Comparison of ENCODE assay signal across 10 cellular contexts in genomic region chr2:171347158-171347557, GRCh38.
DNase-seq lines count a peak whose midpoint lies in the region; ATAC-seq, FAIRE-seq and TF ChIP-seq lines count a peak whose summit lies in the region.
"Had no signal": no experiment of that assay in that cellular context is flagged by ENCODE, and none has a peak within 500 bp of the region (broad histone marks: within the 10 kb centered on the region; RNA-seq: fewer than 3 reads in every experiment).

No MANE protein-coding gene starts in this region.

- H3K27me3 Mint-ChIP-seq in activated naive CD4-positive, alpha-beta T cell treated with anti-CD3 and anti-CD28 coated beads for 36 hours (ENCODE audit: low read depth) = no peaks in the 10 kb centered on the region

- peaks cover 10% of the 10 kb centered on the region for H3K9me3 Mint-ChIP-seq in activated naive CD4-positive, alpha-beta T cell treated with anti-CD3 and anti-CD28 coated beads for 36 hours

- no peaks in the 10 kb centered on the region for H3K27me3 ChIP-seq in esophagus muscularis mucosa
- H3K27me3 ChIP-seq in thoracic aorta (replicated peaks; ENCODE audit: insufficient read depth) = no peaks in the 10 kb centered on the region

- H3K4me3 Mint-ChIP-seq in activated naive CD4-positive, alpha-beta T cell treated with anti-CD3 and anti-CD28 coated beads for 36 hours = no peak overlapping the region
- H3K4me3 Mint-ChIP-seq: mesothelial cell of epicardium had no signal

- peak; percentile 16 for DNase-seq in activated naive CD4-positive, alpha-beta T cell treated with anti-CD3 and anti-CD28 coated beads for 36 hours
- no peak for DNase-seq in activated naive CD4-positive, alpha-beta T cell treated with Interleukin-2 at 50 U/mL for 16 hours
- DNase-seq in esophagus muscularis mucosa (ENCODE audit: extremely low spot score) (no peak), thoracic aorta (ENCODE audit: low spot score) (no peak), RCC 7860 (ENCODE audit: low spot score) (no peak), ureter (ENCODE audit: low spot score) (no peak), SKM-1 treated with dmso at 0.1 percent for 144 hours (lab: John Stamatoyannopoulos, UW; ENCODE audit: unreplicated experiment) (no peak)
- DNase-seq: cerebellar nuclear complex had no signal

- H3K36me3 ChIP-seq in esophagus muscularis mucosa (no peaks in the 10 kb centered on the region), thoracic aorta (no peaks in the 10 kb centered on the region)

- ATAC-seq in HG03460 (IDR thresholded peaks at IDR 0.05; ENCODE audit: unreplicated experiment) (peak; percentile 63), thoracic aorta (ENCODE audit: insufficient number of reproducible peaks, low FRiP score, low read depth) (no peak)

- no peak for TF ChIP-seq EP300 in esophagus muscularis mucosa (IDR thresholded peaks at IDR 0.05)

- no peak overlapping the region for H3K27ac Mint-ChIP-seq in activated naive CD4-positive, alpha-beta T cell treated with anti-CD3 and anti-CD28 coated beads for 36 hours

- WGBS in esophagus muscularis mucosa = 22% methylated on average over 4 of the region's 4 CpGs

- H3K27ac ChIP-seq in esophagus muscularis mucosa (replicated peaks in 1 of 4) (peak overlapping the region; percentile 62 to 75 (median 66)), thoracic aorta (peak overlapping the region; percentile 62 to 66)

- FAIRE-seq in RCC 7860 (lab: Jason Lieb, UNC) = no peak

- intact Hi-C loops in activated naive CD4-positive, alpha-beta T cell treated with anti-CD3 and anti-CD28 coated beads for 36 hours (cut with micrococcal nuclease) = loop anchor here (1.0 kb wide), 1 partner anchor 28 kb away; no protein-coding TSS in a partner anchor
- intact Hi-C loops in esophagus muscularis mucosa (cut with DNase I) = loop anchor here (10.0 kb wide), 1 partner anchor 162 kb away; no protein-coding TSS in a partner anchor

- H3K4me1 ChIP-seq in esophagus muscularis mucosa = peaks cover 16 to 28% (median 24%) of the 10 kb centered on the region in 4 donors
- peaks cover 17 to 24% of the 10 kb centered on the region in 2 donors for H3K4me1 ChIP-seq in thoracic aorta (ENCODE audit: control insufficient read depth in 1 of 2, low read depth in 2 of 2)

- TF ChIP-seq POLR2A in esophagus muscularis mucosa (IDR thresholded peaks at IDR 0.05; ENCODE audit: low read depth) = no peak

- TF ChIP-seq CTCF in esophagus muscularis mucosa (IDR thresholded peaks at IDR 0.05) = peak in 1 of 3 experiments; percentile 18
- TF ChIP-seq CTCF in thoracic aorta (IDR thresholded peaks at IDR 0.05) = no peak

- CTCF ChIA-PET in activated naive CD4-positive, alpha-beta T cell treated with anti-CD3 and anti-CD28 coated beads for 36 hours (lab: Charles Lee) = interaction anchor here (1.1 to 1.2 kb wide), 3 partner anchors 9 to 28 kb away, joined by 3 to 4 read pairs (median 3); no protein-coding TSS in a partner anchor

- H3K9me3 ChIP-seq in esophagus muscularis mucosa = no peaks in the 10 kb centered on the region
- no peaks in the 10 kb centered on the region for H3K9me3 ChIP-seq in thoracic aorta

- peaks cover 41% of the 10 kb centered on the region for H3K4me1 Mint-ChIP-seq in activated naive CD4-positive, alpha-beta T cell treated with anti-CD3 and anti-CD28 coated beads for 36 hours (ENCODE audit: low read depth)

- H3K4me3 ChIP-seq in esophagus muscularis mucosa = no peak overlapping the region
- peak overlapping the region; percentile 35 for H3K4me3 ChIP-seq in thoracic aorta

- H3K36me3 Mint-ChIP-seq in activated naive CD4-positive, alpha-beta T cell treated with anti-CD3 and anti-CD28 coated beads for 36 hours (ENCODE audit: low read depth) = peaks cover 5% of the 10 kb centered on the region
